9 cellular contexts compared by ENCODE assay signal in the genomic region with DNA sequence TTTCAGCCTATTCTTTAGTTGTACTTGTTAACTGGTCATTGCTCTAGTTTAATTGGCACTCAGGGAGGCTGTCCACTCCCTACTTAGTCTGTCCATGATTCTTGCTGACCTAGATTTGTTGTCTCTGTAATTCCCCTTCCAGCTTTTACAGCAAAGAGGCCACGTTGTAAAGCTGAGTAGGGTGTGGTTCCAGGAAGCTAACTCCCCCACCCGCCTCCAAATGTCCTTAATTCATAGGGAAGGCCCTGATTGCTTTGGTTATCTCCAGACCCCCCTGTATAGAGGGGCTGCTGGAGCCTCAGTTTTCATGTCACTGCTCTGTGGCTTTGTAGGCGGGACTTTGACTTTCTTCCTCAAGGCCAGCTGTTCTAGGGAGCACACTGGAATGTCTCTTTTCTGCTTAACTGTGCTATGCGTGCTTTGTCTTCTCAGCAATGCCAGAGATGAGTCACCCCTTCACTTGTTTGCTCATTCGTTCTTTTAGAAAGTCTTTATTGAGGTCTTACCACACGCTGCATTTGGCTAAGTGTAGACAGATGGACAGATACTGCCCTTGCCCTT.
A peak's percentile ranks its signal among the peaks of the same experiment; 100 is the strongest.
DNase-seq lines count a peak whose midpoint lies in the region; ATAC-seq and TF ChIP-seq lines count a peak whose summit lies in the region.
"Had no signal": no experiment of that assay in that cellular context is flagged by ENCODE, and none has a peak within 500 bp of the region (broad histone marks: within the 10 kb centered on the region; RNA-seq: fewer than 3 reads in every experiment).

No MANE protein-coding gene starts in this region.

- peak; percentile 9 to 11 for DNase-seq in SHP77 (lab: John Stamatoyannopoulos, UW)
- DNase-seq in SHP77 treated with DMSO at 0.1 percent for 48 hours (lab: John Stamatoyannopoulos, UW) = no peak
- no peak for DNase-seq in WTC11 (ENCODE audit: low spot score)
- peak; percentile 19 for DNase-seq in iPS-NIHi7 (ENCODE audit: extremely low spot score)
- no peak for DNase-seq in aorta
- no peak for DNase-seq in C1 segment of cervical spinal cord (lab: John Stamatoyannopoulos, UW)
- DNase-seq in activated T-cell treated with anti-CD3 and anti-CD28 coated beads for 4 hours = no peak
- DNase-seq in activated CD4-positive, alpha-beta T cell treated with anti-CD3 and anti-CD28 coated beads for 1 hour = no peak

- H3K36me3 Mint-ChIP-seq in WTC11 = no peaks in the 10 kb centered on the region

- CTCF ChIA-PET in WTC11 (lab: Charles Lee) = interaction anchor here (0.5 kb wide), 1 partner anchor 109 kb away, joined by 3 read pairs; no protein-coding TSS in a partner anchor

- peaks cover 3% of the 10 kb centered on the region; the same call in 1 of the 2 replicates for H3K9me3 Mint-ChIP-seq in WTC11

- H3K27ac ChIP-seq in aorta (ENCODE audit: low read depth in 1 of 2, low read length in 2 of 2) = no peak overlapping the region
- H3K27ac ChIP-seq: VCaP had no signal

- H3K4me1 ChIP-seq in aorta (ENCODE audit: control insufficient read depth in 1 of 2, insufficient read depth in 2 of 2, low read length in 2 of 2) = no peaks in the 10 kb centered on the region

- intact Hi-C loops in aorta (cut with DNase I) = no loop called here

- WGBS in aorta, 2 donors = 65 to 71% methylated on average over 6 of the region's 6 CpGs

- no peaks in the 10 kb centered on the region for H3K27me3 ChIP-seq in aorta (ENCODE audit: control insufficient read depth in 1 of 2, insufficient read depth in 2 of 2, low read length in 1 of 2)

- no peaks in the 10 kb centered on the region; the same call in 1 of the 2 replicates for H3K27me3 Mint-ChIP-seq in WTC11 (ENCODE audit: low read depth)

- peaks cover 5% of the 10 kb centered on the region for H3K4me1 Mint-ChIP-seq in WTC11

- H3K4me3 Mint-ChIP-seq in WTC11 = no peak overlapping the region

- no peaks in the 10 kb centered on the region for H3K36me3 ChIP-seq in aorta (ENCODE audit: control insufficient read depth in 1 of 2, insufficient read depth in 2 of 2, low read length in 1 of 2)

- H3K4me3 ChIP-seq in aorta (ENCODE audit: low read length in 2 of 2) = no peak overlapping the region

- ATAC-seq in WTC11 (peak; percentile 59), aorta (ENCODE audit: low FRiP score) (peak; percentile 75)

- H3K27ac Mint-ChIP-seq in WTC11 = 0 out of 2 replicates have a peak overlapping the region, but pooled peaks have one; percentile 48

- no peak for TF ChIP-seq CTCF in WTC11 (IDR thresholded peaks at IDR 0.05)

- H3K9me3 ChIP-seq in aorta (ENCODE audit: control insufficient read depth, low read length) = no peaks in the 10 kb centered on the region

- POLR2A ChIA-PET in WTC11 (lab: Charles Lee) = no interaction called here

TF ChIP-seq in WTC11, 78 proteins besides CTCF, POLR2A, EP300 and RAD21:
- TF ChIP-seq KAT7 (CRISPR knock-in tag; IDR thresholded peaks at IDR 0.05; ENCODE audit: borderline replicate concordance) (no peak), ZNF671 (CRISPR knock-in tag; IDR thresholded peaks at IDR 0.05) (no peak), ZNF396 (CRISPR knock-in tag; IDR thresholded peaks at IDR 0.05; ENCODE audit: borderline replicate concordance) (no peak), CREB1 (CRISPR knock-in tag; IDR thresholded peaks at IDR 0.05) (no peak), GABPB1 (CRISPR knock-in tag; IDR thresholded peaks at IDR 0.05) (no peak), ZNF317 (CRISPR knock-in tag; IDR thresholded peaks at IDR 0.05; ENCODE audit: borderline replicate concordance, low read depth) (no peak), ESRRA (CRISPR knock-in tag; IDR thresholded peaks at IDR 0.05; ENCODE audit: borderline replicate concordance) (no peak), GTF2I (CRISPR knock-in tag; conservative IDR thresholded peaks at IDR 0.05) (no peak), MYBL2 (CRISPR knock-in tag; IDR thresholded peaks at IDR 0.05) (no peak), HMGA2 (CRISPR knock-in tag; IDR thresholded peaks at IDR 0.05) (no peak), EMX1 (CRISPR knock-in tag; IDR thresholded peaks at IDR 0.05) (no peak)
- TF ChIP-seq, protein P1, sequence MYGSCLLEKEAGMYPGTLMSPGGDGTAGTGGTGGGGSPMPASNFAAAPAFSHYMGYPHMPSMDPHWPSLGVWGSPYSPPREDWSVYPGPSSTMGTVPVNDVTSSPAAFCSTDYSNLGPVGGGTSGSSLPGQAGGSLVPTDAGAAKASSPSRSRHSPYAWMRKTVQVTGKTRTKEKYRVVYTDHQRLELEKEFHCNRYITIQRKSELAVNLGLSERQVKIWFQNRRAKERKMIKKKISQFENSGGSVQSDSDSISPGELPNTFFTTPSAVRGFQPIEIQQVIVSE (CRISPR knock-in tag; IDR thresholded peaks at IDR 0.05; ENCODE audit: borderline replicate concordance) = no peak
- TF ChIP-seq, protein P2, sequence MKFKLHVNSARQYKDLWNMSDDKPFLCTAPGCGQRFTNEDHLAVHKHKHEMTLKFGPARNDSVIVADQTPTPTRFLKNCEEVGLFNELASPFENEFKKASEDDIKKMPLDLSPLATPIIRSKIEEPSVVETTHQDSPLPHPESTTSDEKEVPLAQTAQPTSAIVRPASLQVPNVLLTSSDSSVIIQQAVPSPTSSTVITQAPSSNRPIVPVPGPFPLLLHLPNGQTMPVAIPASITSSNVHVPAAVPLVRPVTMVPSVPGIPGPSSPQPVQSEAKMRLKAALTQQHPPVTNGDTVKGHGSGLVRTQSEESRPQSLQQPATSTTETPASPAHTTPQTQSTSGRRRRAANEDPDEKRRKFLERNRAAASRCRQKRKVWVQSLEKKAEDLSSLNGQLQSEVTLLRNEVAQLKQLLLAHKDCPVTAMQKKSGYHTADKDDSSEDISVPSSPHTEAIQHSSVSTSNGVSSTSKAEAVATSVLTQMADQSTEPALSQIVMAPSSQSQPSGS (CRISPR knock-in tag; IDR thresholded peaks at IDR 0.05; ENCODE audit: borderline replicate concordance, low read depth) = no peak
- TF ChIP-seq, protein P3, sequence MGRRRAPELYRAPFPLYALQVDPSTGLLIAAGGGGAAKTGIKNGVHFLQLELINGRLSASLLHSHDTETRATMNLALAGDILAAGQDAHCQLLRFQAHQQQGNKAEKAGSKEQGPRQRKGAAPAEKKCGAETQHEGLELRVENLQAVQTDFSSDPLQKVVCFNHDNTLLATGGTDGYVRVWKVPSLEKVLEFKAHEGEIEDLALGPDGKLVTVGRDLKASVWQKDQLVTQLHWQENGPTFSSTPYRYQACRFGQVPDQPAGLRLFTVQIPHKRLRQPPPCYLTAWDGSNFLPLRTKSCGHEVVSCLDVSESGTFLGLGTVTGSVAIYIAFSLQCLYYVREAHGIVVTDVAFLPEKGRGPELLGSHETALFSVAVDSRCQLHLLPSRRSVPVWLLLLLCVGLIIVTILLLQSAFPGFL (CRISPR knock-in tag; IDR thresholded peaks at IDR 0.05; ENCODE audit: borderline replicate concordance) = no peak
- TF ChIP-seq, protein P4, sequence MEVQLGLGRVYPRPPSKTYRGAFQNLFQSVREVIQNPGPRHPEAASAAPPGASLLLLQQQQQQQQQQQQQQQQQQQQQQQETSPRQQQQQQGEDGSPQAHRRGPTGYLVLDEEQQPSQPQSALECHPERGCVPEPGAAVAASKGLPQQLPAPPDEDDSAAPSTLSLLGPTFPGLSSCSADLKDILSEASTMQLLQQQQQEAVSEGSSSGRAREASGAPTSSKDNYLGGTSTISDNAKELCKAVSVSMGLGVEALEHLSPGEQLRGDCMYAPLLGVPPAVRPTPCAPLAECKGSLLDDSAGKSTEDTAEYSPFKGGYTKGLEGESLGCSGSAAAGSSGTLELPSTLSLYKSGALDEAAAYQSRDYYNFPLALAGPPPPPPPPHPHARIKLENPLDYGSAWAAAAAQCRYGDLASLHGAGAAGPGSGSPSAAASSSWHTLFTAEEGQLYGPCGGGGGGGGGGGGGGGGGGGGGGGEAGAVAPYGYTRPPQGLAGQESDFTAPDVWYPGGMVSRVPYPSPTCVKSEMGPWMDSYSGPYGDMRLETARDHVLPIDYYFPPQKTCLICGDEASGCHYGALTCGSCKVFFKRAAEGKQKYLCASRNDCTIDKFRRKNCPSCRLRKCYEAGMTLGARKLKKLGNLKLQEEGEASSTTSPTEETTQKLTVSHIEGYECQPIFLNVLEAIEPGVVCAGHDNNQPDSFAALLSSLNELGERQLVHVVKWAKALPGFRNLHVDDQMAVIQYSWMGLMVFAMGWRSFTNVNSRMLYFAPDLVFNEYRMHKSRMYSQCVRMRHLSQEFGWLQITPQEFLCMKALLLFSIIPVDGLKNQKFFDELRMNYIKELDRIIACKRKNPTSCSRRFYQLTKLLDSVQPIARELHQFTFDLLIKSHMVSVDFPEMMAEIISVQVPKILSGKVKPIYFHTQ (CRISPR knock-in tag; IDR thresholded peaks at IDR 0.05) = no peak
- TF ChIP-seq, protein P5, sequence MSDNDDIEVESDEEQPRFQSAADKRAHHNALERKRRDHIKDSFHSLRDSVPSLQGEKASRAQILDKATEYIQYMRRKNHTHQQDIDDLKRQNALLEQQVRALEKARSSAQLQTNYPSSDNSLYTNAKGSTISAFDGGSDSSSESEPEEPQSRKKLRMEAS (CRISPR knock-in tag; IDR thresholded peaks at IDR 0.05) = no peak

Comparison
In these comparisons a context has a peak if more than half of its experiments do, and no peak if none do; other contexts are left out.
1. DNase-seq: peak in SHP77 (2 of 2) and iPS-NIHi7 (single experiment); none in SHP77 treated with DMSO at 0.1 percent for 48 hours (single experiment), WTC11 (single experiment), aorta (0 of 2), C1 segment of cervical spinal cord (0 of 14), activated T-cell treated with anti-CD3 and anti-CD28 coated beads for 4 hours (single experiment) and activated CD4-positive, alpha-beta T cell treated with anti-CD3 and anti-CD28 coated beads for 1 hour (single experiment).